In the genomic region with DNA sequence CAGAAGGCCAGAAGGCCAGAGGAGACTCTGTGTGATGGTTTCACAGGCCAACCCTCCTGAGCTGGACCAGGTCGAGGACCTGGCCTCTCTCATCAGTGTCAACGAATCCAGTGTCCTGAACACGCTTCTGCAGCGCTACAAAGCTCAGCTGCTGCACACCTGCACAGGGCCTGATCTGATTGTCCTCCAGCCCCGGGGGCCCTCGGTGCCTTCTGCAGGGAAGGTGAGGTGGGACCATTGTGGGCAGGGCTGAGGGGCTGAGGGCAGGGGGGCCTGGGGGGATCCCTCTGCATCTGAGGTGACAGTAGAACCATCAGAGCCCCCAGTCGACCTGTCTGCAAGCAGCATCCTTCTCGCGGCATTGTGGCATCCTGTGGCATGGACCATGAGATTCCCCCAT, we compare ENCODE assay signal across 19 cellular contexts. TPM values are rescaled to one million over a fixed set of nuclear protein-coding genes. Genes with fewer than 3 reads are reported as not detected.
"Had no signal": no experiment of that assay in that cellular context is flagged by ENCODE, and none has a peak within 500 bp of the region (broad histone marks: within the 10 kb centered on the region; RNA-seq: fewer than 3 reads in every experiment).

No MANE protein-coding gene starts in this region.

- H3K9me3 ChIP-seq: neutrophil, right lobe of liver, testis, transverse colon had no signal

- ATAC-seq: esophagus mucosa had no signal

- H3K4me1 Mint-ChIP-seq: mesothelial cell of epicardium, nephron progenitor cell had no signal

- DNase-seq: activated gamma-delta T cell had no signal

- H3K4me1 ChIP-seq: right lobe of liver, testis, transverse colon had no signal

- H3K4me3 ChIP-seq: heart left ventricle, right lobe of liver, testis, transverse colon had no signal

- H3K27ac ChIP-seq: heart left ventricle, neutrophil, right lobe of liver, testis, transverse colon had no signal

- H3K27me3 ChIP-seq: heart left ventricle, neutrophil, right lobe of liver, testis, transverse colon had no signal

- H3K36me3 ChIP-seq: neutrophil, right lobe of liver, transverse colon had no signal

- H3K36me3 Mint-ChIP-seq: activated naive CD4-positive, alpha-beta T cell treated with anti-CD3 and anti-CD28 coated beads, Interleukin-2, amount 50 U/mL, for 24 hours; mesothelial cell of epicardium; T-cell had no signal

- H3K4me3 Mint-ChIP-seq: activated naive CD4-positive, alpha-beta T cell treated with anti-CD3 and anti-CD28 coated beads, Interleukin-2, amount 50 U/mL, for 24 hours; central memory CD8-positive, alpha-beta T cell; dendritic cell treated with granulocyte-macrophage colony-stimulating factor and Interleukin-4, amounts not matched to agents 40 ng/mL and 50 ng/mL, for 4 days; endodermal cell; mesothelial cell of epicardium; naive B cell; nephron progenitor cell; T-cell had no signal

- H3K9me3 Mint-ChIP-seq: activated naive CD4-positive, alpha-beta T cell treated with anti-CD3 and anti-CD28 coated beads, Interleukin-2, amount 50 U/mL, for 24 hours; central memory CD8-positive, alpha-beta T cell; endodermal cell; mesothelial cell of epicardium; T-cell had no signal

- H3K27ac Mint-ChIP-seq: activated naive CD4-positive, alpha-beta T cell treated with anti-CD3 and anti-CD28 coated beads, Interleukin-2, amount 50 U/mL, for 24 hours; dendritic cell treated with granulocyte-macrophage colony-stimulating factor and Interleukin-4, amounts not matched to agents 40 ng/mL and 50 ng/mL, for 4 days; endodermal cell; mesothelial cell of epicardium; nephron progenitor cell; T-cell had no signal

RNA-seq across cellular contexts. Expression of a gene that starts 30.3 kb away (rescaled TPM):
- total RNA-seq: bronchial epithelial cell, kidney epithelial cell, osteocyte, renal cortical epithelial cell had no signal
